In the genomic region with DNA sequence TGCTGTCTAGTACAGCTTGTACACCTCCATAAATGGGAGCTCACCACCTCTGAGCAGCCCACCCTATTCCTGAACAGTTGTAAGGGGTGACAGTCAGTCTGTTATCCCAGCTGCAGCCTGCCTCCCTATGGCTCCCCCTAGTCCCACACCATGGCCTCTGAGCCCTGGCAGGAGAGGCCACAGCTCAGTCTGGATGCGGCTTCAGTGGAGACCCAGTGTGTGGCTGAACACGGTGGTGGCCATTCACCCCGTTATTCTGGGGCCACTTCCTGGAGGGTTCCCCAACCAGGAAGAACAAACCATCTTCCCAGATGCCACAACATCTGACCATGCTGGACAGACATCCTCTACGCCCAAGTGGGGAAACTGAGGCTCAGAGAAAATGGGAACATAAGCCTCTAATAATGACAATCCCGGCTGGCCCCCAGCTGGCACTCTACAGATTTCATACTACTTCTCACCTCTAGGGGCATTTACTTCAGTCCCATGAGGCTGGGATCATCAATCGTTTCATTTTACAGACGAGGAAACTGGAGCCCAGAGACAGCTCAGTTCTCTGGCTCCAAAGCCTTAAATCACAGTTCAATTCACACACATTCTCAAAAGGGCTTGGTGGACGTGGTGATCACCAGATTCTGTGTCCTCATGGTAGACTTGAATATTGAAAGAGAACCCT, we compare ENCODE assay signal across 9 cellular contexts. TPM values are rescaled to one million over a fixed set of nuclear protein-coding genes. Genes with fewer than 3 reads are reported as not detected.
A peak's percentile ranks its signal among the peaks of the same experiment; 100 is the strongest.
DNase-seq lines count a peak whose midpoint lies in the region; ATAC-seq, FAIRE-seq and TF ChIP-seq lines count a peak whose summit lies in the region.
"Had no signal": no experiment of that assay in that cellular context is flagged by ENCODE, and none has a peak within 500 bp of the region (broad histone marks: within the 10 kb centered on the region; RNA-seq: fewer than 3 reads in every experiment).

No MANE protein-coding gene starts in this region.

- H3F3A ChIP-seq in neural progenitor cell (ENCODE audit: low read depth) = no peaks in the 10 kb centered on the region

- RAD21 ChIA-PET in GM12878 (lab: Charles Lee; ENCODE audit: unreplicated experiment) = interaction anchor here (0.9 to 1.7 kb wide), 2 partner anchors 232 to 288 kb away, joined by 3 to 5 read pairs; no protein-coding TSS in a partner anchor

- SMC1A ChIA-PET in GM12878 (lab: Charles Lee; ENCODE audit: uncharacterized antibody, unreplicated experiment) = no interaction called here

- no peak for TF ChIP-seq EP300 in GM12878 (IDR thresholded peaks at IDR 0.05; ENCODE audit: borderline replicate concordance in 1 of 2, control insufficient read depth in 1 of 2, low read depth in 2 of 2, low read length in 2 of 2)

- FAIRE-seq in GM12878 (lab: Jason Lieb, UNC) = peak; percentile 23

- H3K36me3 ChIP-seq in GM06990 (ENCODE audit: control insufficient read depth, insufficient read depth, low read length) = no peaks in the 10 kb centered on the region
- no peaks in the 10 kb centered on the region for H3K36me3 ChIP-seq in Karpas-422 (ENCODE audit: insufficient read depth, low read length)
- no peaks in the 10 kb centered on the region for H3K36me3 ChIP-seq in GM12878 (ENCODE audit: control insufficient read depth in 2 of 2, insufficient read depth in 2 of 2, low read length in 1 of 2)
- H3K36me3 ChIP-seq in neural progenitor cell = no peaks in the 10 kb centered on the region
- H3K36me3 ChIP-seq: upper lobe of left lung had no signal

- in situ Hi-C loops in GM12878 (cut with MboI) = no loop called here

- no peaks in the 10 kb centered on the region for H3K36me3 Mint-ChIP-seq in neural progenitor cell

- H3K27ac ChIP-seq in Karpas-422 (ENCODE audit: low read length) (no peak overlapping the region), GM12878 (ENCODE audit: control insufficient read depth, insufficient read depth) (no peak overlapping the region), neural progenitor cell (no peak overlapping the region), dorsolateral prefrontal cortex (no peak overlapping the region)
- H3K27ac ChIP-seq: upper lobe of left lung had no signal

- H2AFZ ChIP-seq in Karpas-422 (ENCODE audit: low read length) = no peak overlapping the region
- no peak overlapping the region for H2AFZ ChIP-seq in GM12878 (ENCODE audit: control insufficient read depth, low read depth, low read length)
- no peak overlapping the region for H2AFZ ChIP-seq in neural progenitor cell (replicated peaks)

- CTCF ChIA-PET in GM12878 (lab: Yijun Ruan, JAX) = no interaction called here

- no TSS peak for BruUV-seq in GM12878 (replicated peaks; lab: Mats Ljungman, UMichigan)

- peaks cover 22% of the 10 kb centered on the region for H3K4me1 Mint-ChIP-seq in neural progenitor cell

- 0 out of 2 replicates have a peak, but pooled peaks have one; percentile 5 for TF ChIP-seq RAD21 in GM12878 (IDR thresholded peaks at IDR 0.05; ENCODE audit: insufficient read depth, low read depth, low read length)

- peaks cover 16% of the 10 kb centered on the region for H3K27me3 Mint-ChIP-seq in neural progenitor cell (ENCODE audit: insufficient read depth, low read depth)

- TF ChIP-seq CTCF in GM06990 (IDR thresholded peaks at IDR 0.05; ENCODE audit: insufficient read depth, low read length, poor library complexity, severe bottlenecking) (peak; percentile 40), GM12878 (IDR thresholded peaks at IDR 0.05 in 2 of 3, conservative IDR thresholded peaks at IDR 0.05 in 1 of 3; ENCODE audit: control insufficient read depth in 2 of 3, extremely low read depth in 1 of 3, insufficient read depth in 1 of 3, low read depth in 3 of 3, low read length in 3 of 3) (peak; percentile 15 to 40 (median 31); a peak in 4 of 6 replicates), neural progenitor cell (IDR thresholded peaks at IDR 0.05) (peak; percentile 33), lower leg skin (IDR thresholded peaks at IDR 0.05) (no peak), dorsolateral prefrontal cortex (IDR thresholded peaks at IDR 0.05 in 54 of 56, conservative IDR thresholded peaks at IDR 0.05 in 2 of 56; ENCODE audit: low read depth in 1 of 56, partially characterized antibody in 56 of 56) (peak in 11 of 56 donors; percentile 9 to 30 (median 15))

- ATAC-seq in GM12878 = peak; percentile 76

- H3K4me1 ChIP-seq in Karpas-422 (ENCODE audit: low read length) = no peaks in the 10 kb centered on the region
- H3K4me1 ChIP-seq in GM12878 (ENCODE audit: control insufficient read depth, insufficient read depth, low read length) = no peaks in the 10 kb centered on the region
- H3K4me1 ChIP-seq in neural progenitor cell = no peaks in the 10 kb centered on the region
- H3K4me1 ChIP-seq: upper lobe of left lung had no signal

- H3K27ac Mint-ChIP-seq in neural progenitor cell = no peak overlapping the region

- H3K27me3 ChIP-seq in GM06990 (replicated peaks; ENCODE audit: control insufficient read depth, insufficient read depth, low read length) (peaks cover 3% of the 10 kb centered on the region), Karpas-422 (ENCODE audit: low read length) (no peaks in the 10 kb centered on the region), GM12878 (replicated peaks in 1 of 2; ENCODE audit: control insufficient read depth in 2 of 2, insufficient read depth in 2 of 2, low read length in 1 of 2) (peaks cover 2 to 3% of the 10 kb centered on the region in 2 experiments; a peak in 2 of 4 replicates), neural progenitor cell (peaks cover 8% of the 10 kb centered on the region), dorsolateral prefrontal cortex (peaks cover 0 to 12% (median 0%) of the 10 kb centered on the region in 45 donors)
- H3K27me3 ChIP-seq: upper lobe of left lung had no signal

- POLR2A ChIA-PET in GM12878 (lab: Charles Lee) = no interaction called here

- no peak overlapping the region for H3K4me2 ChIP-seq in Karpas-422 (ENCODE audit: low read depth, low read length, poor library complexity, severe bottlenecking)
- no peak overlapping the region for H3K4me2 ChIP-seq in GM12878 (ENCODE audit: control insufficient read depth, insufficient read depth)
- no peak overlapping the region for H3K4me2 ChIP-seq in neural progenitor cell

- H4K20me1 ChIP-seq in Karpas-422 (ENCODE audit: insufficient read depth, low read depth, low read length) (0 out of 2 replicates have a peak, but pooled peaks cover 8% of the 10 kb centered on the region), GM12878 (ENCODE audit: control insufficient read depth, insufficient read depth) (no peaks in the 10 kb centered on the region), neural progenitor cell (ENCODE audit: low read depth) (no peaks in the 10 kb centered on the region)

- H3K9me3 Mint-ChIP-seq in neural progenitor cell = no peaks in the 10 kb centered on the region

- DNase-seq in GM06990 (ENCODE audit: extremely low read depth, insufficient read length) (no peak), Karpas-422 (peak; percentile 61), GM12878 (ENCODE audit: low read depth, low spot score) (no peak), neural progenitor cell (ENCODE audit: low spot score) (no peak), cerebellum (ENCODE audit: low spot score) (no peak), lower leg skin (ENCODE audit: low spot score in 2 of 2) (no peak), dorsolateral prefrontal cortex (no peak), mesenteric fat pad (ENCODE audit: low spot score) (no peak)
- DNase-seq: upper lobe of left lung had no signal

- H3K9ac ChIP-seq in Karpas-422 (ENCODE audit: low read length) (no peak overlapping the region), GM12878 (ENCODE audit: control insufficient read depth, insufficient read depth, low read length) (no peak overlapping the region), neural progenitor cell (no peak overlapping the region)

- H3K4me3 Mint-ChIP-seq in neural progenitor cell = no peak overlapping the region

- no peaks in the 10 kb centered on the region for H3K79me2 ChIP-seq in Karpas-422 (ENCODE audit: low read length)
- H3K79me2 ChIP-seq in GM12878 (ENCODE audit: control insufficient read depth, insufficient read depth, low read length) = no peaks in the 10 kb centered on the region
- H3K79me2 ChIP-seq in neural progenitor cell (ENCODE audit: low read depth) = no peaks in the 10 kb centered on the region

- H3K4me3 ChIP-seq in GM06990 (replicated peaks; ENCODE audit: low read depth, low read length) = no peak overlapping the region
- H3K4me3 ChIP-seq in Karpas-422 (ENCODE audit: low read length) = no peak overlapping the region
- H3K4me3 ChIP-seq in GM12878 = no peak overlapping the region
- H3K4me3 ChIP-seq in neural progenitor cell = no peak overlapping the region
- no peak overlapping the region for H3K4me3 ChIP-seq in lower leg skin (ENCODE audit: low read depth, poor library complexity, severe bottlenecking)
- no peak overlapping the region for H3K4me3 ChIP-seq in dorsolateral prefrontal cortex
- H3K4me3 ChIP-seq: upper lobe of left lung had no signal

- intact Hi-C loops in GM12878 (cut with micrococcal nuclease; ENCODE audit: unreplicated experiment) = loop anchor here (2.0 kb wide), 1 partner anchor 41 kb away; no protein-coding TSS in a partner anchor
- intact Hi-C loops in lower leg skin (cut with DNase I; ENCODE audit: low total_unique reads) = loop anchor here (2.0 kb wide), 1 partner anchor 41 kb away; no protein-coding TSS in a partner anchor
- intact Hi-C loops in dorsolateral prefrontal cortex (cut with DNase I) = no loop called here

- H3K9me2 ChIP-seq in Karpas-422 (replicated peaks; ENCODE audit: insufficient read depth, low read length) = no peaks in the 10 kb centered on the region

- H3K9me3 ChIP-seq in Karpas-422 (ENCODE audit: low read length) = no peaks in the 10 kb centered on the region
- H3K9me3 ChIP-seq in GM12878 (replicated peaks; ENCODE audit: control insufficient read depth, insufficient read depth, low read length) = no peaks in the 10 kb centered on the region
- no peaks in the 10 kb centered on the region for H3K9me3 ChIP-seq in neural progenitor cell (ENCODE audit: low read depth)
- H3K9me3 ChIP-seq: upper lobe of left lung had no signal

- 19% methylated on average over 8 of the region's 8 CpGs for WGBS in GM12878 (ENCODE audit: insufficient coverage, insufficient replicate concordance, low lambda C conversion rate, missing lambda C conversion rate)
- WGBS in lower leg skin, 2 donors = 60 to 68% methylated on average over 8 of the region's 8 CpGs

- TF ChIP-seq POLR2A in GM12878 (IDR thresholded peaks at IDR 0.05; ENCODE audit: low read depth, low read length) (no peak), lower leg skin (IDR thresholded peaks at IDR 0.05) (no peak)

RNA-seq across cellular contexts. Expression of gene GRIP2, which starts 9.3 kb away (rescaled TPM):
- not detected in 2 replicates for total RNA-seq in Karpas-422 (2014; rRNA removed; shearing (Covaris generic); ENCODE audit: low replicate concordance)
- total RNA-seq in GM12878 (2013; cell fraction: nucleolus; rRNA removed) = not detected in 2 replicates
- total RNA-seq in GM12878 (2014; rRNA removed) (not detected in 2 replicates), GM12878 (2014; rRNA removed; fragmentation: Illumina TruSeq; extraction: Trizol) (not detected in 2 replicates), GM12878 (2021) (not detected in 2 replicates), neural progenitor cell (ENCODE audit: low replicate concordance) (0.25 TPM in 1 of 2 replicates, not detected in the other), cerebellum (4.2 TPM), lower leg skin (1 to 10 TPM in 3 of 4 donors, under 1 TPM in 1; 0.89 to 5.2 (median 2.3) TPM), dorsolateral prefrontal cortex (10 to 100 TPM in 110 of 120 experiments, 1 to 10 TPM in 10; 3.2 to 29.0 (median 17.6) TPM), mesenteric fat pad (0.71 TPM)
- not detected for polyA plus RNA-seq in GM12878 (2011; ENCODE audit: low read depth)
- polyA plus RNA-seq in GM12878 (2011; rRNA removed) (not detected in 2 replicates), GM12878 (2014; fragmentation: Illumina TruSeq; extraction: Trizol) (not detected in 2 replicates), GM12878 (2014; fragmentation: Nextera tagmentation; extraction: Ambion mirVana) (not detected), GM12878 (2014; rRNA removed) (not detected in 2 replicates), GM12878 (2016; fragmentation: Nextera tagmentation; extraction: Ambion mirVana) (not detected)
- polyA plus RNA-seq in GM12878 (2011; cell fraction: cytosol; rRNA removed) = not detected in 2 replicates
- polyA plus RNA-seq in GM12878 (2011; cell fraction: nucleus; rRNA removed) = not detected in 2 replicates
- polyA plus RNA-seq in GM12878 (2012) = 0.03 TPM in 1 of 2 replicates, not detected in the other
- not detected in 2 replicates for polyA minus RNA-seq in GM12878 (2011; rRNA and poly(A)+ RNA removed)
- polyA minus RNA-seq in GM12878 (2011; cell fraction: cytosol; rRNA and poly(A)+ RNA removed) = not detected in 2 replicates
- polyA minus RNA-seq in GM12878 (2011; cell fraction: nucleus; rRNA and poly(A)+ RNA removed) = not detected in 2 replicates

Comparison
In these comparisons a context has a peak if more than half of its experiments do, and no peak if none do; other contexts are left out.
1. CTCF ChIP-seq: peak in GM06990 (single experiment), GM12878 (3 of 3) and neural progenitor cell (single experiment); none in lower leg skin (0 of 3).
2. intact Hi-C loops: an anchor here in GM12878 (2.0 kb wide) and lower leg skin (2.0 kb wide); none called in dorsolateral prefrontal cortex.